Comparison of ENCODE assay signal across 34 cellular contexts in genomic region chr7:151984612-151985011, GRCh38. TPM values are rescaled to one million over a fixed set of nuclear protein-coding genes. Genes with fewer than 3 reads are reported as not detected.
"Had no signal": no experiment of that assay in that cellular context is flagged by ENCODE, and none has a peak within 500 bp of the region (broad histone marks: within the 10 kb centered on the region; RNA-seq: fewer than 3 reads in every experiment).

No MANE protein-coding gene starts in this region.

- H3K9me3 Mint-ChIP-seq: mesothelial cell of epicardium; naive thymus-derived CD4-positive, alpha-beta T cell; nephron; neural crest cell; stimulated activated effector memory CD8-positive, alpha-beta T cell treated with anti-CD3 and anti-CD28 coated beads, Interleukin-12 subunit alpha, Interleukin-12 subunit beta, amount 100 ng/mL, for 72 hours; stimulated activated naive CD8-positive, alpha-beta T cell treated with anti-CD3 and anti-CD28 coated beads, Interleukin-15, Interleukin-2, amounts not matched to agents 100 ng/mL and 50 ng/mL, for 24 hours; type B pancreatic cell had no signal

- FAIRE-seq: keratinocyte, pancreas, small intestine had no signal

- H3K9me3 ChIP-seq: left lung, lower lobe of right lung, mucosa of descending colon, pancreas, prostate gland, sigmoid colon, spleen, suprapubic skin, thoracic aorta, tibial artery, uterus had no signal

- H3K27ac Mint-ChIP-seq: mesothelial cell of epicardium; naive thymus-derived CD4-positive, alpha-beta T cell; nephron; stimulated activated effector memory CD8-positive, alpha-beta T cell treated with anti-CD3 and anti-CD28 coated beads, Interleukin-12 subunit alpha, Interleukin-12 subunit beta, amount 100 ng/mL, for 72 hours; stimulated activated naive CD8-positive, alpha-beta T cell treated with anti-CD3 and anti-CD28 coated beads, Interleukin-15, Interleukin-2, amounts not matched to agents 100 ng/mL and 50 ng/mL, for 24 hours; type B pancreatic cell had no signal

- H3K4me1 ChIP-seq: left lung, lower lobe of right lung, pancreas, prostate gland, sigmoid colon, spleen, suprapubic skin, tibial artery, uterus had no signal

- H3K36me3 ChIP-seq: left lung, lower lobe of right lung, pancreas, prostate gland, sigmoid colon, spleen, suprapubic skin, thoracic aorta, tibial artery, uterus had no signal

- H3K79me2 ChIP-seq: hepatocyte had no signal

- H3K4me3 Mint-ChIP-seq: mesothelial cell of epicardium; naive thymus-derived CD4-positive, alpha-beta T cell; nephron; neural crest cell; stimulated activated effector memory CD8-positive, alpha-beta T cell treated with anti-CD3 and anti-CD28 coated beads, Interleukin-12 subunit alpha, Interleukin-12 subunit beta, amount 100 ng/mL, for 72 hours; stimulated activated naive CD8-positive, alpha-beta T cell treated with anti-CD3 and anti-CD28 coated beads, Interleukin-15, Interleukin-2, amounts not matched to agents 100 ng/mL and 50 ng/mL, for 24 hours; type B pancreatic cell had no signal

- H3K27me3 ChIP-seq: hepatocyte, pancreas, sigmoid colon, uterus had no signal

- ATAC-seq: left colon; left lung; lower lobe of right lung; mucosa of descending colon; naive thymus-derived CD4-positive, alpha-beta T cell; pancreas; right cardiac atrium; stimulated activated effector memory CD8-positive, alpha-beta T cell treated with anti-CD3 and anti-CD28 coated beads, Interleukin-12 subunit alpha, Interleukin-12 subunit beta, amount 100 ng/mL, for 72 hours had no signal

- H3K4me2 ChIP-seq: hepatocyte had no signal

- H3K4me1 Mint-ChIP-seq: mesothelial cell of epicardium; naive thymus-derived CD4-positive, alpha-beta T cell; nephron; stimulated activated effector memory CD8-positive, alpha-beta T cell treated with anti-CD3 and anti-CD28 coated beads, Interleukin-12 subunit alpha, Interleukin-12 subunit beta, amount 100 ng/mL, for 72 hours had no signal

- H3K36me3 Mint-ChIP-seq: mesothelial cell of epicardium; naive thymus-derived CD4-positive, alpha-beta T cell; stimulated activated effector memory CD8-positive, alpha-beta T cell treated with anti-CD3 and anti-CD28 coated beads, Interleukin-12 subunit alpha, Interleukin-12 subunit beta, amount 100 ng/mL, for 72 hours; type B pancreatic cell had no signal

- DNase-seq: left colon; left lung; lower lobe of right lung; mammary epithelial cell; mesenchymal stem cell; mucosa of descending colon; naive thymus-derived CD4-positive, alpha-beta T cell; nucleus accumbens; pancreas; retina; right cardiac atrium; sigmoid colon; small intestine; spleen; stimulated activated CD4-positive, alpha-beta T cell treated with anti-CD3 and anti-CD28 coated beads, Interleukin-4, amount 100 ng/mL, for 24 hours; stimulated activated naive CD4-positive, alpha-beta T cell; tibial artery; uterus had no signal

- H3K4me3 ChIP-seq: hepatocyte, left lung, lower lobe of right lung, mucosa of descending colon, pancreas, prostate gland, sigmoid colon, spleen, suprapubic skin, thoracic aorta, tibial artery, uterus had no signal

- H3K27ac ChIP-seq: hepatocyte, left lung, lower lobe of right lung, pancreas, prostate gland, sigmoid colon, spleen, suprapubic skin, thoracic aorta, tibial artery, uterus had no signal

- H3K27me3 Mint-ChIP-seq: stimulated activated naive CD8-positive, alpha-beta T cell treated with anti-CD3 and anti-CD28 coated beads, Interleukin-15, Interleukin-2, amounts not matched to agents 100 ng/mL and 50 ng/mL, for 24 hours had no signal

- H2AFZ ChIP-seq: hepatocyte had no signal

RNA-seq across cellular contexts. Expression of gene GALNTL5, which starts 28.4 kb away (rescaled TPM):
- total RNA-seq: hepatocyte; left colon; left lung; liver; lower lobe of right lung; mammary epithelial cell; mesothelial cell of epicardium; mucosa of descending colon; myocyte; naive thymus-derived CD4-positive, alpha-beta T cell; neural crest cell; osteoblast; pancreas; sigmoid colon; spleen; subcutaneous adipose tissue; suprapubic skin; thoracic aorta; ureter; uterus had no signal
- polyA plus RNA-seq: hepatocyte; keratinocyte; liver; mammary epithelial cell; naive thymus-derived CD4-positive, alpha-beta T cell; pancreas; right cardiac atrium; sigmoid colon; small intestine; spleen had no signal
